Comparison of ENCODE assay signal across 8 cellular contexts in the genomic region with DNA sequence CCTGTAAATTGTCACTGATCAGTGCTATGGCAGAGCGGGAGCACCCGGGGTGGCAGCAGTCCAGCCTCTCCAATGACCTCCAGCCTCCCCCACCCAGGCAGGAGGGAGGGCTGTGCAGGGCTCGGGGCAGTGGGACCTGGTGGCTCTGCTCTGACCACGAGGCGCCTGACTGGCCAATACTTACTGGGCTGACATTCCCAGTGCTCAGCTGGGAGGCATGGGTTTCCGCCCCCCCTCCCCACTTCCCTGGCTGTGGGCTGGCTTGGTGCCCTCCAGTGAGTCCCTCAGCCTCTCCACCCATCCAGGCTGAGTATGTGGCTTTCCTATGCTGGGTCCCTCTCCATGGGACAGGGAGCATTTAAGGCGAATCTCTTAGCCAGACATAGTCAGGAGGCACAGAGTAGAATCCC. TPM values are rescaled to one million over a fixed set of nuclear protein-coding genes. Genes with fewer than 3 reads are reported as not detected.
DNase-seq lines count a peak whose midpoint lies in the region; ATAC-seq lines count a peak whose summit lies in the region.

No MANE protein-coding gene starts in this region.

- peaks cover 54% of the 10 kb centered on the region for H3K4me1 ChIP-seq in skeletal muscle satellite cell (ENCODE audit: control insufficient read depth, insufficient read depth, low read length)

- H3K27me3 ChIP-seq in skeletal muscle satellite cell (ENCODE audit: control insufficient read depth, insufficient read depth, low read length) = no peaks in the 10 kb centered on the region

- peaks cover 10% of the 10 kb centered on the region for H3K27me3 Mint-ChIP-seq in IgD-negative memory B cell

- no peaks in the 10 kb centered on the region for H3K36me3 Mint-ChIP-seq in IgD-negative memory B cell

- peak overlapping the region; percentile 97 for H3K4me2 ChIP-seq in skeletal muscle satellite cell (ENCODE audit: low read length)

- H3K27ac Mint-ChIP-seq in IgD-negative memory B cell = peak overlapping the region; percentile 13 to 98 (median 90)

- peaks cover 30% of the 10 kb centered on the region for H3K36me3 ChIP-seq in skeletal muscle satellite cell (ENCODE audit: insufficient read depth, low read length)

- H3K4me3 ChIP-seq in skeletal muscle satellite cell (ENCODE audit: low read length) = peak overlapping the region; percentile 89

- H3K4me3 Mint-ChIP-seq in IgD-negative memory B cell = peak overlapping the region in 3 of 4 donors; percentile 78 to 89 (median 78)

- H3K9ac ChIP-seq in skeletal muscle satellite cell (ENCODE audit: low read depth, low read length) = peak overlapping the region; percentile 92

- ATAC-seq in HG03439 (IDR thresholded peaks at IDR 0.05; ENCODE audit: unreplicated experiment) = no peak
- no peak for ATAC-seq in HG03521 (IDR thresholded peaks at IDR 0.05; ENCODE audit: unreplicated experiment)

- DNase-seq in amniotic stem cell (lab: John Stamatoyannopoulos, UW) = peak; percentile 40
- DNase-seq in hippocampal formation (lab: John Stamatoyannopoulos, UW) = peak; percentile 7 to 38
- no peak for DNase-seq in inferior parietal cortex (ENCODE audit: extremely low spot score)
- DNase-seq in SKM-1 (lab: John Stamatoyannopoulos, UW; ENCODE audit: unreplicated experiment) = no peak

- no peaks in the 10 kb centered on the region for H3K9me3 Mint-ChIP-seq in IgD-negative memory B cell

- H3K4me1 Mint-ChIP-seq in IgD-negative memory B cell = peaks cover 15 to 35% (median 32%) of the 10 kb centered on the region in 3 donors

- H3K9me3 ChIP-seq in skeletal muscle satellite cell (replicated peaks; ENCODE audit: low read length) = no peaks in the 10 kb centered on the region

RNA-seq across cellular contexts. Expression of a gene that starts 2.7 kb away (rescaled TPM):
- 17.3 TPM for polyA plus RNA-seq in IgD-negative memory B cell
- total RNA-seq in skeletal muscle satellite cell (2012; rRNA removed) = 52.0 and 93.5 TPM in 2 replicates

RNA-seq across cellular contexts. Expression of a gene that starts 21.3 kb away (rescaled TPM):
- polyA plus RNA-seq in IgD-negative memory B cell = 49.7 TPM
- 24.6 and 25.8 TPM in 2 replicates for total RNA-seq in skeletal muscle satellite cell (2012; rRNA removed)

Comparison
In these comparisons a context has a peak if more than half of its experiments do, and no peak if none do; other contexts are left out.
1. DNase-seq: peak in amniotic stem cell (single experiment) and hippocampal formation (2 of 2); none in inferior parietal cortex (single experiment) and SKM-1 (single experiment).